In the genomic region with DNA sequence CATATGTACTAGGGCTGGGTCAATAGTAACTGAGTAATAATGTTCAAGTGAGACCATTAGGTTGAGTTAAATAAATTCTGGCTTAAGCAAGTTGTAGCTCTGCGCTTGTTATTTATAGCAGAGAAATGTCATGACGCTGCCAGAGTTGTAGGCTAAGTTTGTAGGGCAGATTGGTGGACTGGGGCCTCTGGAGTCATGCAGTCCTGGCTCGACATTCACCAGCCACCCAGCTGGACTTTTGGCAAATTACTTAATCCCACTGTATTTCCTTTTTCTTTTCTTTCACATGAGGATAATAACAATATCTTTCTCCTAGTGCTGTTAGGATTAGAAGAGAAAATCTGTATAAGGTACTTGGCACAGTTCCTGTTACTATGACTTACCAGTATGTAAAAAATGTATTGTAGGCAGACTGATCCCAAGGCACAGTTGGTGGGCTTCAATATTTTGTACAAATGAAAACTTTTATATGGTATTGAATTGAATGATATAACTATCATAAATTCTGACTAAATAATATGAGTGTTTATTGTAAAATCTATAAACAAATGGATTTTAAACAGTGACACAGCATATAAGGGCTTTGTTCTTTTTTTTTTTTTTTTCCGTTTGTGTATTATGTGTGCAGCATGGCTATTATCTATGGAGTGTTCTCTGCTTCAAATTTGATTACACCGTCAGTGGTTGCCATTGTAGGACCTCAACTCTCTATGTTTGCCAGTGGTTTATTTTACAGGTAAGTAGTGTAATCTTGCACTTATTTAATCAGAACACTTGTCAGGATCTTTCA, we compare ENCODE assay signal across 9 cellular contexts. TPM values are rescaled to one million over a fixed set of nuclear protein-coding genes. Genes with fewer than 3 reads are reported as not detected.
DNase-seq lines count a peak whose midpoint lies in the region; ATAC-seq and TF ChIP-seq lines count a peak whose summit lies in the region.
"Had no signal": no experiment of that assay in that cellular context is flagged by ENCODE, and none has a peak within 500 bp of the region (broad histone marks: within the 10 kb centered on the region; RNA-seq: fewer than 3 reads in every experiment).

No MANE protein-coding gene starts in this region.

- peaks cover 32 to 48% of the 10 kb centered on the region in 2 experiments for H3K36me3 ChIP-seq in HEK293 (ENCODE audit: control insufficient read depth in 2 of 2, insufficient read depth in 1 of 2, low read length in 2 of 2)
- peaks cover 29% of the 10 kb centered on the region for H3K36me3 ChIP-seq in PC-3 (ENCODE audit: low read depth, low read length)
- peaks cover 7 to 45% of the 10 kb centered on the region in 2 donors for H3K36me3 ChIP-seq in gastroesophageal sphincter
- H3K36me3 ChIP-seq in skeletal muscle satellite cell (ENCODE audit: insufficient read depth, low read length), result peaks cover 40% of the 10 kb centered on the region

- H4K20me1 ChIP-seq in PC-3 (ENCODE audit: low read length), result peaks cover 13% of the 10 kb centered on the region

- H3K27me3 ChIP-seq in PC-3 (ENCODE audit: low read length) (no peaks in the 10 kb centered on the region), gastroesophageal sphincter (no peaks in the 10 kb centered on the region), skeletal muscle satellite cell (ENCODE audit: control insufficient read depth, insufficient read depth, low read length) (no peaks in the 10 kb centered on the region)

- no peaks in the 10 kb centered on the region for H3K9me2 ChIP-seq in PC-3 (replicated peaks; ENCODE audit: low read length)

- no peak overlapping the region for H3K9ac ChIP-seq in PC-3 (ENCODE audit: low read length)
- H3K9ac ChIP-seq in skeletal muscle satellite cell (ENCODE audit: low read depth, low read length), result no peak overlapping the region

- CTCF ChIA-PET in HEK293 (lab: Yijun Ruan, JAX) (interaction anchor here (0.6 to 1.4 kb wide), 3 partner anchors 10 to 32 kb away, joined by 3 to 4 read pairs (median 3); no protein-coding TSS in a partner anchor), PC-3 (lab: Charles Lee) (no interaction called here)

- POLR2A ChIA-PET in HEK293 (lab: Yijun Ruan, JAX) (interaction anchor here (1.4 kb wide), 1 partner anchor 8 kb away, joined by 3 read pairs; no protein-coding TSS in a partner anchor), PC-3 (lab: Charles Lee; ENCODE audit: unreplicated experiment) (no interaction called here)

- H3K4me3 ChIP-seq in HEK293 (ENCODE audit: low read depth, low read length), result no peak overlapping the region
- no peak overlapping the region for H3K4me3 ChIP-seq in PC-3 (ENCODE audit: low read length)
- no peak overlapping the region for H3K4me3 ChIP-seq in gastroesophageal sphincter
- peak overlapping the region; percentile 7 for H3K4me3 ChIP-seq in skeletal muscle satellite cell (ENCODE audit: low read length)

- H3K27ac ChIP-seq in HEK293 (ENCODE audit: extremely low read depth, low read depth, low read length) (no peak overlapping the region), PC-3 (ENCODE audit: low read length) (no peak overlapping the region), gastroesophageal sphincter (peak overlapping the region; percentile 70 to 99 (median 90))

- intact Hi-C loops in PC-3 (cut with micrococcal nuclease), result no loop called here

- no peak for TF ChIP-seq EP300 in gastroesophageal sphincter (IDR thresholded peaks at IDR 0.05)

- H3F3A ChIP-seq in PC-3 (ENCODE audit: low read length, unreplicated experiment), result peaks cover under 1% of the 10 kb centered on the region

- WGBS in gastroesophageal sphincter (ENCODE audit: low coverage in 1 of 2), 2 donors, result 28 to 29% methylated on average over 5 of the region's 5 CpGs

- peaks cover 9% of the 10 kb centered on the region; the same call in 1 of the 2 replicates for H3K4me1 ChIP-seq in HEK293 (ENCODE audit: control insufficient read depth, insufficient read depth, low read length)
- peaks cover 18% of the 10 kb centered on the region for H3K4me1 ChIP-seq in PC-3 (ENCODE audit: insufficient read depth, low read length)
- peaks cover 0 to 39% (median 13%) of the 10 kb centered on the region in 3 donors for H3K4me1 ChIP-seq in gastroesophageal sphincter
- peaks cover 18% of the 10 kb centered on the region for H3K4me1 ChIP-seq in skeletal muscle satellite cell (ENCODE audit: control insufficient read depth, insufficient read depth, low read length)

- H3K4me2 ChIP-seq in PC-3 (ENCODE audit: low read length), result peak overlapping the region; percentile 30; the same call in 1 of the 2 replicates
- peak overlapping the region; percentile 64 for H3K4me2 ChIP-seq in skeletal muscle satellite cell (ENCODE audit: low read length)

- H2AFZ ChIP-seq in PC-3 (ENCODE audit: low read length), result no peak overlapping the region

- BruUV-seq in PC-3 (replicated peaks; lab: Mats Ljungman, UMichigan), result no TSS peak

- ATAC-seq in PC-3 (no peak), gastroesophageal sphincter (no peak), HG02642 (IDR thresholded peaks at IDR 0.05; ENCODE audit: poor library complexity, unreplicated experiment) (no peak)
- ATAC-seq: activated CD4-positive, alpha-beta T cell treated with anti-CD3 and anti-CD28 coated beads for 36 hours; activated T-cell treated with anti-CD3 and anti-CD28 coated beads, Interleukin-2, amount 50 U/mL, for 4 hours had no signal

- DNase-seq in PC-3, result no peak
- no peak for DNase-seq in SIG-M5 treated with dmso at 0.1 percent for 504 hours (lab: John Stamatoyannopoulos, UW; ENCODE audit: unreplicated experiment)
- no peak for DNase-seq in germinal center (ENCODE audit: low spot score)
- DNase-seq: activated CD4-positive, alpha-beta T cell treated with anti-CD3 and anti-CD28 coated beads for 36 hours; activated T-cell treated with anti-CD3 and anti-CD28 coated beads, Interleukin-2, amount 50 U/mL, for 4 hours had no signal

- H3K79me2 ChIP-seq in PC-3 (ENCODE audit: low read length), result peaks cover 47% of the 10 kb centered on the region

- no peak for TF ChIP-seq POLR2A in gastroesophageal sphincter (IDR thresholded peaks at IDR 0.05)

- H3K9me3 ChIP-seq in HEK293 (ENCODE audit: control insufficient read depth, insufficient read depth, low read depth, low read length) (no peaks in the 10 kb centered on the region), PC-3 (ENCODE audit: low read length) (no peaks in the 10 kb centered on the region), gastroesophageal sphincter (no peaks in the 10 kb centered on the region), skeletal muscle satellite cell (replicated peaks; ENCODE audit: low read length) (no peaks in the 10 kb centered on the region)

- TF ChIP-seq CTCF in HEK293 (tag by site-specific recombination; IDR thresholded peaks at IDR 0.05) (no peak), PC-3 (conservative IDR thresholded peaks at IDR 0.05; ENCODE audit: low read depth, low read length) (no peak), gastroesophageal sphincter (IDR thresholded peaks at IDR 0.05) (no peak)

TF ChIP-seq in HEK293, 187 proteins besides CTCF, POLR2A, EP300 and RAD21 (continues in another document):
- TF ChIP-seq, protein P1, sequence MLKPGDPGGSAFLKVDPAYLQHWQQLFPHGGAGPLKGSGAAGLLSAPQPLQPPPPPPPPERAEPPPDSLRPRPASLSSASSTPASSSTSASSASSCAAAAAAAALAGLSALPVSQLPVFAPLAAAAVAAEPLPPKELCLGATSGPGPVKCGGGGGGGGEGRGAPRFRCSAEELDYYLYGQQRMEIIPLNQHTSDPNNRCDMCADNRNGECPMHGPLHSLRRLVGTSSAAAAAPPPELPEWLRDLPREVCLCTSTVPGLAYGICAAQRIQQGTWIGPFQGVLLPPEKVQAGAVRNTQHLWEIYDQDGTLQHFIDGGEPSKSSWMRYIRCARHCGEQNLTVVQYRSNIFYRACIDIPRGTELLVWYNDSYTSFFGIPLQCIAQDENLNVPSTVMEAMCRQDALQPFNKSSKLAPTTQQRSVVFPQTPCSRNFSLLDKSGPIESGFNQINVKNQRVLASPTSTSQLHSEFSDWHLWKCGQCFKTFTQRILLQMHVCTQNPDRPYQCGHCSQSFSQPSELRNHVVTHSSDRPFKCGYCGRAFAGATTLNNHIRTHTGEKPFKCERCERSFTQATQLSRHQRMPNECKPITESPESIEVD (tag by site-specific recombination; IDR thresholded peaks at IDR 0.05), result 0 out of 2 replicates have a peak, but pooled peaks have one; percentile 34
- TF ChIP-seq, protein P2, sequence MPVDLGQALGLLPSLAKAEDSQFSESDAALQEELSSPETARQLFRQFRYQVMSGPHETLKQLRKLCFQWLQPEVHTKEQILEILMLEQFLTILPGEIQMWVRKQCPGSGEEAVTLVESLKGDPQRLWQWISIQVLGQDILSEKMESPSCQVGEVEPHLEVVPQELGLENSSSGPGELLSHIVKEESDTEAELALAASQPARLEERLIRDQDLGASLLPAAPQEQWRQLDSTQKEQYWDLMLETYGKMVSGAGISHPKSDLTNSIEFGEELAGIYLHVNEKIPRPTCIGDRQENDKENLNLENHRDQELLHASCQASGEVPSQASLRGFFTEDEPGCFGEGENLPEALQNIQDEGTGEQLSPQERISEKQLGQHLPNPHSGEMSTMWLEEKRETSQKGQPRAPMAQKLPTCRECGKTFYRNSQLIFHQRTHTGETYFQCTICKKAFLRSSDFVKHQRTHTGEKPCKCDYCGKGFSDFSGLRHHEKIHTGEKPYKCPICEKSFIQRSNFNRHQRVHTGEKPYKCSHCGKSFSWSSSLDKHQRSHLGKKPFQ (tag by site-specific recombination; IDR thresholded peaks at IDR 0.05), result no peak
- TF ChIP-seq ZBTB17 (tag by site-specific recombination; IDR thresholded peaks at IDR 0.05), result 0 out of 2 replicates have a peak, but pooled peaks have one; percentile 35

RNA-seq across cellular contexts. Expression of a gene that starts 2.6 kb away (rescaled TPM):
- total RNA-seq in PC-3 (2014; rRNA removed) (16.6 and 17.3 TPM in 2 replicates), gastroesophageal sphincter (10 to 100 TPM; 18.4 to 27.8 (median 20.9) TPM)
- 24.6 and 27.7 TPM in 2 replicates for total RNA-seq in skeletal muscle satellite cell (2012; rRNA removed)

RNA-seq across cellular contexts. Expression of a gene that starts 3.4 kb away (rescaled TPM):
- 562 and 859 TPM in 2 replicates for total RNA-seq in PC-3 (2014; rRNA removed)
- total RNA-seq in gastroesophageal sphincter, result 100 to 1,000 TPM; 106 to 194 (median 148) TPM
- total RNA-seq in skeletal muscle satellite cell (2012; rRNA removed), result 193 and 226 TPM in 2 replicates

RNA-seq across cellular contexts. Expression of a gene that starts 13.9 kb away (rescaled TPM):
- 48.1 and 58.7 TPM in 2 replicates for total RNA-seq in PC-3 (2014; rRNA removed)
- total RNA-seq in gastroesophageal sphincter, result 10 to 100 TPM; 19.2 to 52.6 (median 25.1) TPM
- total RNA-seq in skeletal muscle satellite cell (2012; rRNA removed), result 25.1 and 32.2 TPM in 2 replicates

RNA-seq across cellular contexts. Expression of a gene that starts 14.1 kb away (rescaled TPM):
- 39.0 and 49.8 TPM in 2 replicates for total RNA-seq in PC-3 (2014; rRNA removed)
- 10 to 100 TPM; 39.0 to 53.8 (median 47.2) TPM for total RNA-seq in gastroesophageal sphincter
- total RNA-seq in skeletal muscle satellite cell (2012; rRNA removed), result 21.0 and 22.7 TPM in 2 replicates

RNA-seq across cellular contexts. Expression of a gene that starts 29.8 kb away (rescaled TPM):
- total RNA-seq in PC-3 (2014; rRNA removed), result 98.3 and 148 TPM in 2 replicates
- total RNA-seq in gastroesophageal sphincter, result 100 to 1,000 TPM; 333 to 451 (median 412) TPM
- 186 and 268 TPM in 2 replicates for total RNA-seq in skeletal muscle satellite cell (2012; rRNA removed)

Comparison
In these comparisons a context has a peak if more than half of its experiments do, and no peak if none do; other contexts are left out.
1. H3K27ac ChIP-seq: peak in gastroesophageal sphincter (4 of 4); none in HEK293 (single experiment) and PC-3 (single experiment).